1 cellular context compared by ENCODE assay signal in genomic region chr11:74748211-74749126, GRCh38.
A peak's percentile ranks its signal among the peaks of the same experiment; 100 is the strongest.
TF ChIP-seq lines count a peak whose summit lies in the region.

Gene RNF169, plus strand, starts transcription at chr11:74748849. Its CDS starts 32 bp downstream, at chr11:74748881.

TF ChIP-seq in K562, 482 proteins besides CTCF, POLR2A, EP300 and RAD21 (continued from another document and continues in another):
- TF ChIP-seq, protein P1, sequence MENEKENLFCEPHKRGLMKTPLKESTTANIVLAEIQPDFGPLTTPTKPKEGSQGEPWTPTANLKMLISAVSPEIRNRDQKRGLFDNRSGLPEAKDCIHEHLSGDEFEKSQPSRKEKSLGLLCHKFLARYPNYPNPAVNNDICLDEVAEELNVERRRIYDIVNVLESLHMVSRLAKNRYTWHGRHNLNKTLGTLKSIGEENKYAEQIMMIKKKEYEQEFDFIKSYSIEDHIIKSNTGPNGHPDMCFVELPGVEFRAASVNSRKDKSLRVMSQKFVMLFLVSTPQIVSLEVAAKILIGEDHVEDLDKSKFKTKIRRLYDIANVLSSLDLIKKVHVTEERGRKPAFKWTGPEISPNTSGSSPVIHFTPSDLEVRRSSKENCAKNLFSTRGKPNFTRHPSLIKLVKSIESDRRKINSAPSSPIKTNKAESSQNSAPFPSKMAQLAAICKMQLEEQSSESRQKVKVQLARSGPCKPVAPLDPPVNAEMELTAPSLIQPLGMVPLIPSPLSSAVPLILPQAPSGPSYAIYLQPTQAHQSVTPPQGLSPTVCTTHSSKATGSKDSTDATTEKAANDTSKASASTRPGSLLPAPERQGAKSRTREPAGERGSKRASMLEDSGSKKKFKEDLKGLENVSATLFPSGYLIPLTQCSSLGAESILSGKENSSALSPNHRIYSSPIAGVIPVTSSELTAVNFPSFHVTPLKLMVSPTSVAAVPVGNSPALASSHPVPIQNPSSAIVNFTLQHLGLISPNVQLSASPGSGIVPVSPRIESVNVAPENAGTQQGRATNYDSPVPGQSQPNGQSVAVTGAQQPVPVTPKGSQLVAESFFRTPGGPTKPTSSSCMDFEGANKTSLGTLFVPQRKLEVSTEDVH (IDR thresholded peaks at IDR 0.05; ENCODE audit: low read depth, partially characterized antibody), result no peak
- TF ChIP-seq SMARCC2 (IDR thresholded peaks at IDR 0.05; ENCODE audit: low read depth) (no peak), FOXP1 (CRISPR knock-in tag; IDR thresholded peaks at IDR 0.05) (no peak), HES1 (IDR thresholded peaks at IDR 0.05; ENCODE audit: low read depth) (no peak), ZNF282 (CRISPR knock-in tag; IDR thresholded peaks at IDR 0.05) (no peak), HNRNPL (IDR thresholded peaks at IDR 0.05; ENCODE audit: low read depth, low read length) (no peak), HMGN3 (IDR thresholded peaks at IDR 0.05; ENCODE audit: borderline replicate concordance, extremely low read depth, insufficient read length, low read depth, low read length) (no peak), ZNF133 (CRISPR knock-in tag; IDR thresholded peaks at IDR 0.05) (no peak), RB1 (IDR thresholded peaks at IDR 0.05; ENCODE audit: low read depth) (peak; percentile 23; the same call in 1 of the 2 replicates), NONO (IDR thresholded peaks at IDR 0.05; ENCODE audit: low read depth in 2 of 2, low read length in 1 of 2) (peak; percentile 31 to 84; a peak in 2 of 4 replicates), ELF4 (CRISPR knock-in tag; IDR thresholded peaks at IDR 0.05) (no peak), NFXL1 (CRISPR knock-in tag; IDR thresholded peaks at IDR 0.05) (no peak), NEUROD1 (IDR thresholded peaks at IDR 0.05; ENCODE audit: borderline replicate concordance, low read depth, low read length, partially characterized antibody) (no peak), BMI1 (IDR thresholded peaks at IDR 0.05; ENCODE audit: low read length) (no peak), DLX4 (CRISPR knock-in tag; IDR thresholded peaks at IDR 0.05) (no peak), TCF7L2 (IDR thresholded peaks at IDR 0.05; ENCODE audit: low read depth, low read length) (no peak), ZNF212 (CRISPR knock-in tag; IDR thresholded peaks at IDR 0.05) (no peak), POLR2G (IDR thresholded peaks at IDR 0.05; ENCODE audit: low read depth, low read length) (peak; percentile 96), MBD1 (CRISPR knock-in tag; IDR thresholded peaks at IDR 0.05) (no peak), RBM22 (IDR thresholded peaks at IDR 0.05; ENCODE audit: low read depth, low read length, poor library complexity, severe bottlenecking) (no peak), NFATC3 (IDR thresholded peaks at IDR 0.05) (no peak), NBN (IDR thresholded peaks at IDR 0.05; ENCODE audit: low read depth) (no peak), STAG1 (CRISPR knock-in tag; IDR thresholded peaks at IDR 0.05; ENCODE audit: borderline replicate concordance) (no peak), PCBP2 (IDR thresholded peaks at IDR 0.05; ENCODE audit: low read depth, low read length, poor library complexity, severe bottlenecking) (no peak), U2AF1 (optimal IDR thresholded peaks at IDR 0.05; ENCODE audit: low read depth, low read length) (peak; percentile 29), FIP1L1 (IDR thresholded peaks at IDR 0.05; ENCODE audit: low read depth, low read length, poor library complexity, severe bottlenecking) (peak; percentile 65), CBX2 (IDR thresholded peaks at IDR 0.05; ENCODE audit: insufficient read depth, low read length, poor library complexity, severe bottlenecking) (no peak), POLR2AphosphoS2 (IDR thresholded peaks at IDR 0.05; ENCODE audit: low read length) (no peak), ZNF347 (CRISPR knock-in tag; IDR thresholded peaks at IDR 0.05; ENCODE audit: low read depth) (no peak), FOXK2 (conservative IDR thresholded peaks at IDR 0.05 in 1 of 2, IDR thresholded peaks at IDR 0.05 in 1 of 2; ENCODE audit: low read depth in 2 of 2) (0 out of 4 replicates have a peak, but pooled peaks of 1 of the 2 experiments have one; percentile 16), ZKSCAN8 (CRISPR knock-in tag; IDR thresholded peaks at IDR 0.05) (no peak), KDM5B (IDR thresholded peaks at IDR 0.05; ENCODE audit: insufficient replicate concordance, low read depth, low read length) (peak; percentile 73), SMARCB1 (IDR thresholded peaks at IDR 0.05; ENCODE audit: insufficient read length, low read depth) (no peak), SNRNP70 (optimal IDR thresholded peaks at IDR 0.05; ENCODE audit: low read depth, low read length) (no peak), GTF2B (IDR thresholded peaks at IDR 0.05; ENCODE audit: extremely low read depth, insufficient read length) (no peak), SRSF1 (IDR thresholded peaks at IDR 0.05; ENCODE audit: low read depth, low read length) (no peak), TAF1 (IDR thresholded peaks at IDR 0.05; ENCODE audit: control insufficient read depth, extremely low read depth, insufficient read depth, low read length, severe bottlenecking) (peak; percentile 92)
- TF ChIP-seq, protein P2, sequence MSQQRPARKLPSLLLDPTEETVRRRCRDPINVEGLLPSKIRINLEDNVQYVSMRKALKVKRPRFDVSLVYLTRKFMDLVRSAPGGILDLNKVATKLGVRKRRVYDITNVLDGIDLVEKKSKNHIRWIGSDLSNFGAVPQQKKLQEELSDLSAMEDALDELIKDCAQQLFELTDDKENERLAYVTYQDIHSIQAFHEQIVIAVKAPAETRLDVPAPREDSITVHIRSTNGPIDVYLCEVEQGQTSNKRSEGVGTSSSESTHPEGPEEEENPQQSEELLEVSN (IDR thresholded peaks at IDR 0.05; ENCODE audit: borderline replicate concordance in 1 of 2, extremely low read depth in 1 of 2, insufficient read depth in 1 of 2, insufficient read length in 1 of 2, low read depth in 1 of 2, low read length in 1 of 2, poor library complexity in 1 of 2, severe bottlenecking in 1 of 2), result no peak
- TF ChIP-seq, protein P3, sequence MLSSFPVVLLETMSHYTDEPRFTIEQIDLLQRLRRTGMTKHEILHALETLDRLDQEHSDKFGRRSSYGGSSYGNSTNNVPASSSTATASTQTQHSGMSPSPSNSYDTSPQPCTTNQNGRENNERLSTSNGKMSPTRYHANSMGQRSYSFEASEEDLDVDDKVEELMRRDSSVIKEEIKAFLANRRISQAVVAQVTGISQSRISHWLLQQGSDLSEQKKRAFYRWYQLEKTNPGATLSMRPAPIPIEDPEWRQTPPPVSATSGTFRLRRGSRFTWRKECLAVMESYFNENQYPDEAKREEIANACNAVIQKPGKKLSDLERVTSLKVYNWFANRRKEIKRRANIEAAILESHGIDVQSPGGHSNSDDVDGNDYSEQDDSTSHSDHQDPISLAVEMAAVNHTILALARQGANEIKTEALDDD (IDR thresholded peaks at IDR 0.05), result no peak
- TF ChIP-seq, protein P4, sequence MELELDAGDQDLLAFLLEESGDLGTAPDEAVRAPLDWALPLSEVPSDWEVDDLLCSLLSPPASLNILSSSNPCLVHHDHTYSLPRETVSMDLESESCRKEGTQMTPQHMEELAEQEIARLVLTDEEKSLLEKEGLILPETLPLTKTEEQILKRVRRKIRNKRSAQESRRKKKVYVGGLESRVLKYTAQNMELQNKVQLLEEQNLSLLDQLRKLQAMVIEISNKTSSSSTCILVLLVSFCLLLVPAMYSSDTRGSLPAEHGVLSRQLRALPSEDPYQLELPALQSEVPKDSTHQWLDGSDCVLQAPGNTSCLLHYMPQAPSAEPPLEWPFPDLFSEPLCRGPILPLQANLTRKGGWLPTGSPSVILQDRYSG (tag; conservative IDR thresholded peaks at IDR 0.05; ENCODE audit: low read depth), result no peak
- TF ChIP-seq, protein P5, sequence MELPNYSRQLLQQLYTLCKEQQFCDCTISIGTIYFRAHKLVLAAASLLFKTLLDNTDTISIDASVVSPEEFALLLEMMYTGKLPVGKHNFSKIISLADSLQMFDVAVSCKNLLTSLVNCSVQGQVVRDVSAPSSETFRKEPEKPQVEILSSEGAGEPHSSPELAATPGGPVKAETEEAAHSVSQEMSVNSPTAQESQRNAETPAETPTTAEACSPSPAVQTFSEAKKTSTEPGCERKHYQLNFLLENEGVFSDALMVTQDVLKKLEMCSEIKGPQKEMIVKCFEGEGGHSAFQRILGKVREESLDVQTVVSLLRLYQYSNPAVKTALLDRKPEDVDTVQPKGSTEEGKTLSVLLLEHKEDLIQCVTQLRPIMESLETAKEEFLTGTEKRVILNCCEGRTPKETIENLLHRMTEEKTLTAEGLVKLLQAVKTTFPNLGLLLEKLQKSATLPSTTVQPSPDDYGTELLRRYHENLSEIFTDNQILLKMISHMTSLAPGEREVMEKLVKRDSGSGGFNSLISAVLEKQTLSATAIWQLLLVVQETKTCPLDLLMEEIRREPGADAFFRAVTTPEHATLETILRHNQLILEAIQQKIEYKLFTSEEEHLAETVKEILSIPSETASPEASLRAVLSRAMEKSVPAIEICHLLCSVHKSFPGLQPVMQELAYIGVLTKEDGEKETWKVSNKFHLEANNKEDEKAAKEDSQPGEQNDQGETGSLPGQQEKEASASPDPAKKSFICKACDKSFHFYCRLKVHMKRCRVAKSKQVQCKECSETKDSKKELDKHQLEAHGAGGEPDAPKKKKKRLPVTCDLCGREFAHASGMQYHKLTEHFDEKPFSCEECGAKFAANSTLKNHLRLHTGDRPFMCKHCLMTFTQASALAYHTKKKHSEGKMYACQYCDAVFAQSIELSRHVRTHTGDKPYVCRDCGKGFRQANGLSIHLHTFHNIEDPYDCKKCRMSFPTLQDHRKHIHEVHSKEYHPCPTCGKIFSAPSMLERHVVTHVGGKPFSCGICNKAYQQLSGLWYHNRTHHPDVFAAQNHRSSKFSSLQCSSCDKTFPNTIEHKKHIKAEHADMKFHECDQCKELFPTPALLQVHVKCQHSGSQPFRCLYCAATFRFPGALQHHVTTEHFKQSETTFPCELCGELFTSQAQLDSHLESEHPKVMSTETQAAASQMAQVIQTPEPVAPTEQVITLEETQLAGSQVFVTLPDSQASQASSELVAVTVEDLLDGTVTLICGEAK (IDR thresholded peaks at IDR 0.05), result peak; percentile 47; the same call in 1 of the 2 replicates
- TF ChIP-seq, protein P5 (CRISPR knock-in tag; IDR thresholded peaks at IDR 0.05), result no peak
- TF ChIP-seq, protein P6, sequence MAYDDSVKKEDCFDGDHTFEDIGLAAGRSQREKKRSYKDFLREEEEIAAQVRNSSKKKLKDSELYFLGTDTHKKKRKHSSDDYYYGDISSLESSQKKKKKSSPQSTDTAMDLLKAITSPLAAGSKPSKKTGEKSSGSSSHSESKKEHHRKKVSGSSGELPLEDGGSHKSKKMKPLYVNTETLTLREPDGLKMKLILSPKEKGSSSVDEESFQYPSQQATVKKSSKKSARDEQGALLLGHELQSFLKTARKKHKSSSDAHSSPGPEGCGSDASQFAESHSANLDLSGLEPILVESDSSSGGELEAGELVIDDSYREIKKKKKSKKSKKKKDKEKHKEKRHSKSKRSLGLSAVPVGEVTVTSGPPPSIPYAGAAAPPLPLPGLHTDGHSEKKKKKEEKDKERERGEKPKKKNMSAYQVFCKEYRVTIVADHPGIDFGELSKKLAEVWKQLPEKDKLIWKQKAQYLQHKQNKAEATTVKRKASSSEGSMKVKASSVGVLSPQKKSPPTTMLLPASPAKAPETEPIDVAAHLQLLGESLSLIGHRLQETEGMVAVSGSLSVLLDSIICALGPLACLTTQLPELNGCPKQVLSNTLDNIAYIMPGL (CRISPR knock-in tag; IDR thresholded peaks at IDR 0.05), result no peak; the same call in 1 of the 2 replicates
